14 cellular contexts compared by ENCODE assay signal in the genomic region with DNA sequence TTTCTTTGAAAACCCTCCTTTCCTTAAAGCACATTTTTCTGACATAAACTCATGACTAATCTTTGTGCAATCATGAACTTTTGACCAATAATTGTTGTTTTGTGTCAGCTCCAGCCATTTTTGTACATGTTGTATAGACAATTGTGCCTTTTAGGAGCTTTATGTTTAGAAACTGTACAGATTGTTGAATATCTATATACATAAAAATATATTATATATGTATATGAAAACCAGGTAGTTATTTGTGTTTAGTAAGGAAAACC.
DNase-seq lines count a peak whose midpoint lies in the region; TF ChIP-seq lines count a peak whose summit lies in the region.
"Had no signal": no experiment of that assay in that cellular context is flagged by ENCODE, and none has a peak within 500 bp of the region (broad histone marks: within the 10 kb centered on the region; RNA-seq: fewer than 3 reads in every experiment).

No MANE protein-coding gene starts in this region.

- peaks cover 8% of the 10 kb centered on the region; the same call in 1 of the 2 replicates for H3F3A ChIP-seq in GM23248 (ENCODE audit: insufficient read depth)

- no peaks in the 10 kb centered on the region for H3K79me2 ChIP-seq in GM23248 (ENCODE audit: insufficient read depth)

- H3K9ac ChIP-seq in GM23248: no peak overlapping the region
- H3K9ac ChIP-seq: KMS-11 had no signal

- H3K27ac ChIP-seq in GM23248: no peak overlapping the region
- H3K27ac ChIP-seq: KMS-11, SJSA1 had no signal

- no peaks in the 10 kb centered on the region for H4K20me1 ChIP-seq in GM23248 (ENCODE audit: insufficient read depth)

- peaks cover 23% of the 10 kb centered on the region for H3K4me1 ChIP-seq in GM23248 (ENCODE audit: insufficient read depth)

- no peak overlapping the region for H3K4me2 ChIP-seq in GM23248 (ENCODE audit: unreplicated experiment)
- H3K4me2 ChIP-seq: KMS-11 had no signal

- in situ Hi-C loops in GM23248 (cut with MboI): no loop called here

- no peak for TF ChIP-seq CTCF in AG10803 (conservative IDR thresholded peaks at IDR 0.05; ENCODE audit: low read length)
- no peak for TF ChIP-seq CTCF in fibroblast of pulmonary artery (IDR thresholded peaks at IDR 0.05; ENCODE audit: low read length, missing control alignments)

- H3K4me3 ChIP-seq in AG10803 (ENCODE audit: low read length) (no peak overlapping the region), GM23248 (no peak overlapping the region), fibroblast of pulmonary artery (replicated peaks; ENCODE audit: low read depth, low read length) (no peak overlapping the region)
- H3K4me3 ChIP-seq: SJSA1 had no signal

- no peak overlapping the region for H2AFZ ChIP-seq in GM23248

- H3K9me3 ChIP-seq in GM23248 (ENCODE audit: low read depth): no peaks in the 10 kb centered on the region
- H3K9me3 ChIP-seq: SJSA1 had no signal

- H3K27me3 ChIP-seq in GM23248 (replicated peaks; ENCODE audit: insufficient read depth): no peaks in the 10 kb centered on the region
- H3K27me3 ChIP-seq: SJSA1 had no signal

- peak; percentile 18 for DNase-seq in AG10803 (ENCODE audit: low read depth)
- DNase-seq in GM23248: peak; percentile 53
- DNase-seq in amniotic epithelial cell (ENCODE audit: low read depth): peak; percentile 47
- DNase-seq in fibroblast of pulmonary artery (ENCODE audit: low read depth): peak; percentile 42
- DNase-seq in GM19240 (ENCODE audit: insufficient read length, low spot score): no peak
- DNase-seq in iPS-NIHi7 (ENCODE audit: extremely low spot score): no peak
- no peak for DNase-seq in NCI-H1048 (lab: John Stamatoyannopoulos, UW)
- DNase-seq: H9; NCI-H1417 treated with DMSO at 0.1 percent for 48 hours; NCI-H187; NCI-H69; NK-92 treated with Interleukin-12 subunit alpha and Interleukin-12 subunit beta, amount 100 ng/mL, for 24 hours had no signal

- H3K9me2 ChIP-seq in GM23248 (ENCODE audit: insufficient read depth): no peaks in the 10 kb centered on the region

- H3K36me3 ChIP-seq in GM23248 (ENCODE audit: low read depth): peaks cover 5% of the 10 kb centered on the region

Comparison
In these comparisons a context has a peak if more than half of its experiments do, and no peak if none do; other contexts are left out.
1. DNase-seq: peak in AG10803 (single experiment), GM23248 (single experiment), amniotic epithelial cell (single experiment) and fibroblast of pulmonary artery (single experiment); none in GM19240 (single experiment), iPS-NIHi7 (single experiment) and NCI-H1048 (single experiment).